In genomic region chr5:179344301-179345178, GRCh38 we compare ENCODE assay signal across 10 cellular contexts. TPM values are rescaled to one million over a fixed set of nuclear protein-coding genes. Genes with fewer than 3 reads are reported as not detected.
DNase-seq lines count a peak whose midpoint lies in the region; TF ChIP-seq lines count a peak whose summit lies in the region.
"Had no signal": no experiment of that assay in that cellular context is flagged by ENCODE, and none has a peak within 500 bp of the region (broad histone marks: within the 10 kb centered on the region; RNA-seq: fewer than 3 reads in every experiment).

No MANE protein-coding gene starts in this region.

- H3K36me3 ChIP-seq in A673 (ENCODE audit: insufficient read depth, low read length, poor library complexity, severe bottlenecking) (no peaks in the 10 kb centered on the region), HUES6 (ENCODE audit: control insufficient read depth, insufficient read depth, low read length) (no peaks in the 10 kb centered on the region)

- peaks cover 7% of the 10 kb centered on the region for H3K36me3 Mint-ChIP-seq in nephron progenitor cell (ENCODE audit: low read depth)

- peaks cover 7% of the 10 kb centered on the region for H3K4me1 ChIP-seq in A673 (ENCODE audit: insufficient read depth, low read length, poor library complexity, severe bottlenecking)
- H3K4me1 ChIP-seq in HUES6 (ENCODE audit: control insufficient read depth, insufficient read depth, low read length): peaks cover 15% of the 10 kb centered on the region

- H3K4me3 Mint-ChIP-seq in nephron progenitor cell: peak overlapping the region; percentile 76
- H3K4me3 Mint-ChIP-seq: activated T-cell treated with anti-CD3 and anti-CD28 coated beads, Interleukin-2, amount 50 U/mL, for 4 hours had no signal

- H3K4me3 ChIP-seq in A673 (ENCODE audit: low read depth, low read length, poor library complexity, severe bottlenecking) (peak overlapping the region; percentile 36), HUES6 (ENCODE audit: low read depth, low read length) (peak overlapping the region; percentile 93)

- CTCF ChIA-PET in A673 (lab: Charles Lee): interaction anchor here (0.7 kb wide), 1 partner anchor 457 kb away, joined by 3 read pairs; no protein-coding TSS in a partner anchor

- no peaks in the 10 kb centered on the region for H3K9me3 Mint-ChIP-seq in nephron progenitor cell
- H3K9me3 Mint-ChIP-seq: activated T-cell treated with anti-CD3 and anti-CD28 coated beads, Interleukin-2, amount 50 U/mL, for 4 hours had no signal

- intact Hi-C loops in A673 (cut with micrococcal nuclease; ENCODE audit: unreplicated experiment): no loop called here
- intact Hi-C loops in posterior vena cava (cut with DNase I): loop anchor here (1.0 to 5.0 kb wide), 2 partner anchors 177 to 179 kb away; no protein-coding TSS in a partner anchor

- H3K9me3 ChIP-seq in A673 (ENCODE audit: low read depth, low read length, poor library complexity, severe bottlenecking) (no peaks in the 10 kb centered on the region), HUES6 (ENCODE audit: control insufficient read depth, insufficient read depth, low read depth, low read length) (no peaks in the 10 kb centered on the region)

- H3K9ac ChIP-seq in HUES6 (ENCODE audit: low read length): peak overlapping the region; percentile 51

- peaks cover 30% of the 10 kb centered on the region for H3K4me1 Mint-ChIP-seq in nephron progenitor cell

- POLR2A ChIA-PET in A673 (lab: Charles Lee; ENCODE audit: low non-redundant PET): no interaction called here

- H3K27ac Mint-ChIP-seq in nephron progenitor cell: no peak overlapping the region

- no peak for DNase-seq in A673 (ENCODE audit: low spot score)
- DNase-seq in fibroblast of peridontal ligament (ENCODE audit: extremely low read depth): peak; percentile 9
- DNase-seq in nephron progenitor cell: peak; percentile 55
- DNase-seq in T-helper 1 cell: no peak
- DNase-seq in midbrain (lab: John Stamatoyannopoulos, UW): no peak
- DNase-seq in SKM-1 treated with dmso at 0.1 percent for 144 hours (lab: John Stamatoyannopoulos, UW; ENCODE audit: unreplicated experiment): no peak
- DNase-seq in posterior vena cava (ENCODE audit: low spot score): no peak
- DNase-seq: activated T-cell treated with anti-CD3 and anti-CD28 coated beads, Interleukin-2, amount 50 U/mL, for 4 hours had no signal

- TF ChIP-seq CTCF in A673 (conservative IDR thresholded peaks at IDR 0.05; ENCODE audit: low read depth, low read length): peak; percentile 8; the same call in 1 of the 2 replicates
- TF ChIP-seq CTCF in nephron progenitor cell (IDR thresholded peaks at IDR 0.05): no peak

- H3K27ac ChIP-seq in A673 (ENCODE audit: low read depth, low read length, poor library complexity, severe bottlenecking) (no peak overlapping the region), HUES6 (ENCODE audit: low read depth, low read length) (no peak overlapping the region)

- no TSS peak for BruUV-seq in A673 (replicated peaks; lab: Mats Ljungman, UMichigan)

- peaks cover 81% of the 10 kb centered on the region for H3K27me3 Mint-ChIP-seq in nephron progenitor cell (ENCODE audit: low read depth, poor library complexity)

- H3K27me3 ChIP-seq in A673 (replicated peaks; ENCODE audit: insufficient read depth, low read depth, low read length, poor library complexity) (peaks cover 58% of the 10 kb centered on the region), HUES6 (ENCODE audit: control insufficient read depth, insufficient read depth, low read length) (peaks cover 72% of the 10 kb centered on the region)

RNA-seq across cellular contexts. Expression of gene ADAMTS2, which starts 0.7 kb away (rescaled TPM):
- total RNA-seq in A673 (2021) (0.11 and 0.39 TPM in 2 replicates), posterior vena cava (10 to 100 TPM; 27.1 to 62.0 TPM)
- total RNA-seq: G401 had no signal

Comparison
In these comparisons a context has a peak if more than half of its experiments do, and no peak if none do; other contexts are left out.
1. DNase-seq: peak in fibroblast of peridontal ligament (single experiment) and nephron progenitor cell (single experiment); none in A673 (single experiment), T-helper 1 cell (0 of 5), midbrain (single experiment), SKM-1 treated with dmso at 0.1 percent for 144 hours (single experiment) and posterior vena cava (single experiment).
2. RNA of gene ADAMTS2, which starts 0.7 kb away (total RNA-seq): 27.1 to 62.0 TPM in posterior vena cava; 0.11 to 0.39 TPM in A673; every median in the first group is over 10 times any median in the second.